ENCODE assay signal across 1 cellular context in the genomic region with DNA sequence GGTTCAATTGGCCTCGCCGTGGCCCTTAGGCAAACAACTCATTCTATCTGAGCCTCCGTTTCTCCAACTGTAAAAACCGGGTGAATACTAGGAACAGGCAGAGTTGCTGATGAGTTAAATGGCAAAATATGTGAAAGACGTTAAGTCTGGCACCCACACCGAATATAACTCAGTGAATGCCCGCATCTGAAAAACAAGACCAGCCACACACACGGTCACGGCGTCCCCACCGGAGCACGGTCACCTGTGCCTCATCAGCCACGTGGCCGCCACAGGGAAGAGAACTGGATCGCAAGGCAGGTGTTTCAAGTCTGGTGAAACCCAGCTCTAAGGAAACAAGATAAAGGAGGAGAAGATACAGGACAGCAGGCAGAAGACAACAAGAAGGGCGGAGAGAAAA.
TF ChIP-seq lines count a peak whose summit lies in the region.

No MANE protein-coding gene starts in this region.

TF ChIP-seq in H1, 55 proteins besides CTCF, POLR2A, EP300 and RAD21:
- TF ChIP-seq JUN (IDR thresholded peaks at IDR 0.05; ENCODE audit: low read depth, low read length) (no peak), BACH1 (IDR thresholded peaks at IDR 0.05; ENCODE audit: low read length) (no peak), GABPA (IDR thresholded peaks at IDR 0.05; ENCODE audit: borderline replicate concordance, insufficient read depth, low read length) (no peak)
